In the genomic region with DNA sequence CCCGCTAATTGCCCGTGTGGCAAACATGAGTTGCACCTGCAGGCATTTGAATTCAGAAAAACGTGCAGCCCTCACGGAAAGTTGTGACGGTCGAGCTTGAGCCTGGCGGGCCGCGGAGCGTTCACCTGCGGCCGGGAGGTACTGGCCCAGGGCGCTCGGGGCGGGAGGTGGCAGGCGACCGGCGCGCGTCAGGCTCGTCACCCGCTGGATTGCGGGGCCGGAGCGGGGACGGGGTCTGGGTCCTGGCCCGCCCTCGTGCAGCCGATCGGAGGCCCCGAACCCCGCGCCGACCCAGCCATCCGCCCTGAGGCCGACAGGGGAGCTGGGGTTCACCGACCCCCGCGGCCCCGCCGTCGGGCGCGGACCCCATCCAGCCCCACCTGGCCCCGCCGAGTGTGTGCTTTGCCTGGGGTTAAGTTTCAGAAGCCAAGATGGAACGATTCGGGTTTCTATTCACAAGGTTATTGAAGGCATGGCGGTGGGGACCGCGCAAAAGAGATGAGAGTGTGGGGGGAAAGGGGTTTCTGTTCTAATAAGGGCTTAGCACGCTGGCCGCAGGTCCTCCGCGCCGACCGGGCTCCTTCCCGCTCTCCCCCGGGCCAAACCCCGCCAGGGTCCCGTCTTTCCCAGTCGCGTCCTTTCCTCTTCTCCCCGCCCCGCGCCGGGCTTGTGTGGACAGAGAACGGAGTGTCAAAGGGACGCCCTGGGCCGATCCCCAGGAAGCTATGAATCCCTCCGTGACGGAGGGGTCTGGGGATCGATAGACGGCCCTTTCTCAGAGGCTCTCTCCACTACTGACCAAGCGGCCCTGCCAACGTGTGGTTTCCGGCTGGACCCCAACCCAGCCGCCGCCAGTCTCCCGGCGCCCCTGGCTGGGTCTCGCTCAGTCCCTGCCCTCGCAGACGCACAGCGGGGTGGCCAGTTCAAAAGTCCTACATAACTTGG, we compare ENCODE assay signal across 8 cellular contexts. TPM values are rescaled to one million over a fixed set of nuclear protein-coding genes. Genes with fewer than 3 reads are reported as not detected.
DNase-seq lines count a peak whose midpoint lies in the region; ATAC-seq and TF ChIP-seq lines count a peak whose summit lies in the region.

No MANE protein-coding gene starts in this region.

- TF ChIP-seq EP300 in SK-N-SH (IDR thresholded peaks at IDR 0.05; ENCODE audit: borderline replicate concordance in 1 of 2, low read depth in 1 of 2, low read length in 1 of 2) = no peak

- H3K9ac ChIP-seq in SK-N-SH = no peak overlapping the region

- H3K36me3 ChIP-seq in SK-N-SH (replicated peaks in 1 of 2; ENCODE audit: control insufficient read depth in 1 of 2, insufficient read depth in 2 of 2, low read length in 1 of 2) = no peaks in the 10 kb centered on the region

- CTCF ChIA-PET in SK-N-SH (lab: Yijun Ruan, JAX) = interaction anchor here (1.7 to 1.9 kb wide), 2 partner anchors 10 to 436 kb away, joined by 4 to 8 read pairs; no protein-coding TSS in a partner anchor

- no peaks in the 10 kb centered on the region for H3K79me2 ChIP-seq in SK-N-SH (ENCODE audit: insufficient read depth)

- no peak overlapping the region for H3K27ac ChIP-seq in SK-N-SH (ENCODE audit: low read depth in 2 of 2, low read length in 1 of 2)
- H3K27ac ChIP-seq in caudate nucleus (ENCODE audit: low read depth, low read length) = peak overlapping the region; percentile 92

- no peaks in the 10 kb centered on the region for H3F3A ChIP-seq in SK-N-SH (replicated peaks; ENCODE audit: insufficient read depth)

- peaks cover 0 to 18% of the 10 kb centered on the region in 2 experiments; a peak in 2 of 4 replicates for H3K4me1 ChIP-seq in SK-N-SH (ENCODE audit: control insufficient read depth in 1 of 2, insufficient read depth in 2 of 2, low read depth in 1 of 2, low read length in 1 of 2)

- H4K20me1 ChIP-seq in SK-N-SH (ENCODE audit: insufficient read depth) = no peaks in the 10 kb centered on the region

- H3K9me2 ChIP-seq in SK-N-SH = no peaks in the 10 kb centered on the region

- no peak overlapping the region for H2AFZ ChIP-seq in SK-N-SH (ENCODE audit: low read depth)

- WGBS in SK-N-SH (ENCODE audit: low lambda C conversion rate) = 3% methylated on average over 38 of the region's 85 CpGs

- peak; percentile 18 for DNase-seq in AG08396 (ENCODE audit: low spot score)
- peak; percentile 52 for DNase-seq in SK-N-SH
- DNase-seq in caudate nucleus (lab: John Stamatoyannopoulos, UW) = peak in 35 of 61 donors; percentile 7 to 67 (median 42)
- DNase-seq in left colon = peak; percentile 34 to 54
- peak; percentile 7 to 16 for DNase-seq in stimulated activated CD4-positive, alpha-beta T cell treated with anti-CD3 and anti-CD28 coated beads, Interleukin-2, amount 100 ng/mL, for 48 hours
- no peak for DNase-seq in omental fat pad (ENCODE audit: low spot score)

- ATAC-seq in HG02798 (IDR thresholded peaks at IDR 0.05; ENCODE audit: poor library complexity, unreplicated experiment) (peak; percentile 9), left colon (peak; percentile 10), HG03520 (IDR thresholded peaks at IDR 0.05; ENCODE audit: unreplicated experiment) (no peak), omental fat pad (ENCODE audit: low FRiP score) (no peak)

- H3K9me3 ChIP-seq in SK-N-SH = no peaks in the 10 kb centered on the region

- no peak for TF ChIP-seq CTCF in SK-N-SH (IDR thresholded peaks at IDR 0.05)
- TF ChIP-seq CTCF in omental fat pad (IDR thresholded peaks at IDR 0.05) = no peak

- H3K4me3 ChIP-seq in SK-N-SH (ENCODE audit: low read depth in 2 of 2, low read length in 1 of 2) = no peak overlapping the region; a peak in 1 of 4 replicates

- intact Hi-C loops in left colon (cut with DNase I, micrococcal nuclease) = no loop called here

- TF ChIP-seq RAD21 in SK-N-SH (IDR thresholded peaks at IDR 0.05; ENCODE audit: low read length) = no peak

- peak overlapping the region; percentile 93 for H3K4me2 ChIP-seq in SK-N-SH

- H3K27me3 ChIP-seq in SK-N-SH (ENCODE audit: insufficient read depth) = peaks cover 67% of the 10 kb centered on the region

- POLR2A ChIA-PET in SK-N-SH (lab: Yijun Ruan, JAX) = no interaction called here

TF ChIP-seq in SK-N-SH, 30 proteins besides CTCF, POLR2A, EP300 and RAD21:
- TF ChIP-seq GABPA (IDR thresholded peaks at IDR 0.05; ENCODE audit: low read depth) (no peak), TEAD4 (IDR thresholded peaks at IDR 0.05; ENCODE audit: borderline replicate concordance, insufficient read depth) (no peak), POLR2AphosphoS5 (IDR thresholded peaks at IDR 0.05; ENCODE audit: low read depth, low read length) (no peak), EZH2phosphoT487 (IDR thresholded peaks at IDR 0.05; ENCODE audit: borderline replicate concordance, low read depth) (peak; percentile 98; the same call in 1 of the 2 replicates)

RNA-seq across cellular contexts. Expression of gene HEY2, which starts 1.6 kb away (rescaled TPM):
- polyA plus RNA-seq in SK-N-SH (2012; rRNA removed) = not detected in 2 replicates
- polyA plus RNA-seq in SK-N-SH (2012; cell fraction: cytosol; rRNA removed) = not detected in 2 replicates
- polyA plus RNA-seq in SK-N-SH (2012; cell fraction: nucleus; rRNA removed) = not detected in 2 replicates
- 1 to 10 TPM in 1 of 2 donors, under 1 TPM in 1; 0.76 to 1.3 TPM for total RNA-seq in left colon
- 1 to 10 TPM in 3 of 4 donors, under 1 TPM in 1; 0.24 to 3.2 (median 1.5) TPM for total RNA-seq in omental fat pad

RNA-seq across cellular contexts. Expression of gene NCOA7, which starts 42.9 kb away (rescaled TPM):
- polyA plus RNA-seq in SK-N-SH (2012; rRNA removed) = 16.3 and 19.6 TPM in 2 replicates
- 14.9 and 19.5 TPM in 2 replicates for polyA plus RNA-seq in SK-N-SH (2012; cell fraction: cytosol; rRNA removed)
- 26.4 and 30.5 TPM in 2 replicates for polyA plus RNA-seq in SK-N-SH (2012; cell fraction: nucleus; rRNA removed)
- 10 to 100 TPM; 25.6 to 39.2 TPM for total RNA-seq in left colon
- 100 to 1,000 TPM in 1 of 4 donors, 10 to 100 TPM in 3; 35.3 to 137 (median 53.1) TPM for total RNA-seq in omental fat pad

Comparison
In these comparisons a context has a peak if more than half of its experiments do, and no peak if none do; other contexts are left out.
1. ATAC-seq: peak in HG02798 (single experiment) and left colon (single experiment); none in HG03520 (single experiment) and omental fat pad (single experiment).